ENCODE assay signal across 8 cellular contexts in the genomic region with DNA sequence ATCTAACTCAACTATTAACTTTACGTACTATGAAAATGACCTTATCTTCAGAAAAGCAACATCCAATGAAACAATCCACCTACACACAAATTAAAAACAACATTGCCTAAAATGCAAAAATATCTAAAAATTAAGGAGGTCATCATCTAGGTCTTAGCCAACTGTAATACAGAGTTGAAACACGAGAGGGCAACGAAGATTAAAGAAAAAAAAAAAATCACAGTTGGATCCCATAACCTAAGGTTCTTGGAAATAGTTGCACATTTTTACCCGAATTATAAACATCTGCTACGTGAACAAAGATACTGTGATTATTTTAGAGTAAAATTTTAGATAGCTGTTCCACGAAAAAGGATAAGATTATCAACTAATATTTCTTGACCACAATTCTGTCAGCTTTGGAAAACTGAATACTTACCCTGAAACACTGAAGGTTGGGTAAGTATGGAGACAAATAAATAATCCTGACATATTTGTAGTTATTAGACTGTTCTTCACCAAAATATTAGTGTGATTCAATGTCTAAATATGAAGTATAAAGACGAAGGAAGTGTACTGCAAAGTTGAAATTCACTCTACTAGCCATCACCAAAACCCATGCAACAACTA.
A peak's percentile ranks its signal among the peaks of the same experiment; 100 is the strongest.
DNase-seq lines count a peak whose midpoint lies in the region; ATAC-seq, FAIRE-seq and TF ChIP-seq lines count a peak whose summit lies in the region.

No MANE protein-coding gene starts in this region.

- peaks cover 0 to 4% (median 0%) of the 10 kb centered on the region in 4 donors for H3K4me1 ChIP-seq in Peyer's patch

- H3K27ac ChIP-seq in Peyer's patch = no peak overlapping the region

- H3K9me3 Mint-ChIP-seq in progenitor cell of endocrine pancreas (ENCODE audit: low read depth) = no peaks in the 10 kb centered on the region
- no peaks in the 10 kb centered on the region for H3K9me3 Mint-ChIP-seq in stimulated activated effector memory CD8-positive, alpha-beta T cell treated with anti-CD3 and anti-CD28 coated beads, Interleukin-12 subunit alpha, Interleukin-12 subunit beta, amount 100 ng/mL, for 72 hours

- no peak for DNase-seq in Peyer's patch
- DNase-seq in fibroblast of mammary gland (ENCODE audit: low read depth) = peak; percentile 68
- no peak for DNase-seq in progenitor cell of endocrine pancreas (ENCODE audit: low spot score, unreplicated experiment)
- DNase-seq in stimulated activated effector memory CD8-positive, alpha-beta T cell treated with anti-CD3 and anti-CD28 coated beads, Interleukin-12 subunit alpha, Interleukin-12 subunit beta, amount 100 ng/mL, for 72 hours (ENCODE audit: low spot score in 2 of 2) = no peak
- DNase-seq in NCI-H187 (lab: John Stamatoyannopoulos, UW) = no peak

- no peaks in the 10 kb centered on the region for H3K27me3 ChIP-seq in Peyer's patch

- FAIRE-seq in A204.1 (lab: Jason Lieb, UNC) = peak; percentile 95

- no peaks in the 10 kb centered on the region for H3K9me3 ChIP-seq in Peyer's patch

- H3K36me3 ChIP-seq in Peyer's patch = peaks cover 0 to 21% (median 0%) of the 10 kb centered on the region in 3 donors

- no peak for TF ChIP-seq POLR2A in Peyer's patch (IDR thresholded peaks at IDR 0.05)

- H3K27ac Mint-ChIP-seq in progenitor cell of endocrine pancreas = no peak overlapping the region
- no peak overlapping the region for H3K27ac Mint-ChIP-seq in stimulated activated effector memory CD8-positive, alpha-beta T cell treated with anti-CD3 and anti-CD28 coated beads, Interleukin-12 subunit alpha, Interleukin-12 subunit beta, amount 100 ng/mL, for 72 hours

- peak; percentile 28; the same call in 1 of the 2 replicates for TF ChIP-seq CTCF in GM12874 (IDR thresholded peaks at IDR 0.05; ENCODE audit: insufficient read depth, low read depth, low read length)
- peak; percentile 61 to 79 (median 72) for TF ChIP-seq CTCF in Peyer's patch (IDR thresholded peaks at IDR 0.05)
- TF ChIP-seq CTCF in fibroblast of mammary gland (conservative IDR thresholded peaks at IDR 0.05; ENCODE audit: control insufficient read depth, insufficient read depth, low read depth, low read length) = peak; percentile 59
- peak; percentile 66 for TF ChIP-seq CTCF in progenitor cell of endocrine pancreas (IDR thresholded peaks at IDR 0.05; ENCODE audit: unreplicated experiment)

- H3K27me3 Mint-ChIP-seq in progenitor cell of endocrine pancreas = peaks cover 3% of the 10 kb centered on the region

- H3K4me3 Mint-ChIP-seq in progenitor cell of endocrine pancreas (ENCODE audit: low read depth) = no peak overlapping the region
- no peak overlapping the region for H3K4me3 Mint-ChIP-seq in stimulated activated effector memory CD8-positive, alpha-beta T cell treated with anti-CD3 and anti-CD28 coated beads, Interleukin-12 subunit alpha, Interleukin-12 subunit beta, amount 100 ng/mL, for 72 hours

- H3K4me3 ChIP-seq in Peyer's patch = no peak overlapping the region
- H3K4me3 ChIP-seq in fibroblast of mammary gland (ENCODE audit: control insufficient read depth, low read depth, low read length) = no peak overlapping the region

- peaks cover 2% of the 10 kb centered on the region for H3K4me1 Mint-ChIP-seq in progenitor cell of endocrine pancreas (ENCODE audit: low read depth)
- peaks cover 45% of the 10 kb centered on the region for H3K4me1 Mint-ChIP-seq in stimulated activated effector memory CD8-positive, alpha-beta T cell treated with anti-CD3 and anti-CD28 coated beads, Interleukin-12 subunit alpha, Interleukin-12 subunit beta, amount 100 ng/mL, for 72 hours

- peaks cover 12% of the 10 kb centered on the region for H3K36me3 Mint-ChIP-seq in progenitor cell of endocrine pancreas (ENCODE audit: insufficient read depth)
- peaks cover 20% of the 10 kb centered on the region for H3K36me3 Mint-ChIP-seq in stimulated activated effector memory CD8-positive, alpha-beta T cell treated with anti-CD3 and anti-CD28 coated beads, Interleukin-12 subunit alpha, Interleukin-12 subunit beta, amount 100 ng/mL, for 72 hours

- ATAC-seq in stimulated activated effector memory CD8-positive, alpha-beta T cell treated with anti-CD3 and anti-CD28 coated beads, Interleukin-12 subunit alpha, Interleukin-12 subunit beta, amount 100 ng/mL, for 72 hours = no peak
- ATAC-seq in HG02981 (IDR thresholded peaks at IDR 0.05; ENCODE audit: unreplicated experiment) = no peak
